ENCODE assay signal across 8 cellular contexts in genomic region chr1:25875154-25875855, GRCh38. TPM values are rescaled to one million over a fixed set of nuclear protein-coding genes. Genes with fewer than 3 reads are reported as not detected.
A peak's percentile ranks its signal among the peaks of the same experiment; 100 is the strongest.
DNase-seq lines count a peak whose midpoint lies in the region; ATAC-seq and TF ChIP-seq lines count a peak whose summit lies in the region.

Gene PAQR7 (minus strand): TSS chr1:25875708. CDS start chr1:25863839, 11,869 bp downstream.

- H3K4me1 Mint-ChIP-seq in activated T-helper 17 cell treated with anti-CD3 and anti-CD28 coated beads, Interleukin-2, amount 50 U/mL, for 72 hours = no peaks in the 10 kb centered on the region
- H3K4me1 Mint-ChIP-seq in naive B cell = peaks cover 16 to 29% (median 25%) of the 10 kb centered on the region in 3 donors

- H3K27ac Mint-ChIP-seq in activated T-helper 17 cell treated with anti-CD3 and anti-CD28 coated beads, Interleukin-2, amount 50 U/mL, for 72 hours = peak within 1 kb of the TSS; percentile 84
- peak within 1 kb of the TSS in 5 of 6 donors; percentile 25 to 59 (median 43) for H3K27ac Mint-ChIP-seq in naive B cell

- H2AFZ ChIP-seq in OCI-LY7 (ENCODE audit: low read length) = peak within 1 kb of the TSS; percentile 65; the same call in 1 of the 2 replicates
- H2AFZ ChIP-seq in fibroblast of lung (ENCODE audit: low read length) = peak within 1 kb of the TSS; percentile 40

- no peaks in the 10 kb centered on the region for H3K27me3 Mint-ChIP-seq in activated T-helper 17 cell treated with anti-CD3 and anti-CD28 coated beads, Interleukin-2, amount 50 U/mL, for 72 hours
- H3K27me3 Mint-ChIP-seq in naive B cell = no peaks in the 10 kb centered on the region

- H3K36me3 ChIP-seq in OCI-LY7 (ENCODE audit: insufficient read depth, low read length) (no peaks in the 10 kb centered on the region), fibroblast of lung (ENCODE audit: control insufficient read depth, insufficient read depth, low read length) (peaks cover 4% of the 10 kb centered on the region)

- no peaks in the 10 kb centered on the region for H3K36me3 Mint-ChIP-seq in activated T-helper 17 cell treated with anti-CD3 and anti-CD28 coated beads, Interleukin-2, amount 50 U/mL, for 72 hours (ENCODE audit: low read depth)
- H3K36me3 Mint-ChIP-seq in naive B cell = no peaks in the 10 kb centered on the region

- ATAC-seq in HG03342 (IDR thresholded peaks at IDR 0.05; ENCODE audit: unreplicated experiment) (peak; percentile 56), naive B cell (ENCODE audit: low read depth in 2 of 2) (peak; percentile 84 to 85), HG03457 (IDR thresholded peaks at IDR 0.05; ENCODE audit: unreplicated experiment) (no peak)
- peak; percentile 89 for ATAC-seq in activated T-helper 17 cell treated with anti-CD3 and anti-CD28 coated beads, Interleukin-2, amount 50 U/mL, for 72 hours (replicated peaks)

- TF ChIP-seq CTCF in GM12873 (IDR thresholded peaks at IDR 0.05; ENCODE audit: insufficient read depth, low read depth, low read length, missing control alignments) = peak; percentile 6
- TF ChIP-seq CTCF in OCI-LY7 (conservative IDR thresholded peaks at IDR 0.05; ENCODE audit: low read length) = no peak
- TF ChIP-seq CTCF in fibroblast of lung (conservative IDR thresholded peaks at IDR 0.05 in 1 of 2, IDR thresholded peaks at IDR 0.05 in 1 of 2; ENCODE audit: low read depth in 1 of 2, low read length in 2 of 2) = peak in 1 of 2 donors; percentile 12

- H3K27me3 ChIP-seq in fibroblast of lung (ENCODE audit: control insufficient read depth, insufficient read depth, low read length) = no peaks in the 10 kb centered on the region

- H3K9me3 ChIP-seq in OCI-LY7 (ENCODE audit: low read length) (no peaks in the 10 kb centered on the region), fibroblast of lung (ENCODE audit: control insufficient read depth, insufficient read depth, low read depth, low read length) (no peaks in the 10 kb centered on the region)

- H3K79me2 ChIP-seq in OCI-LY7 (ENCODE audit: insufficient read depth, low read depth, low read length) = no peaks in the 10 kb centered on the region
- H3K79me2 ChIP-seq in fibroblast of lung (ENCODE audit: control insufficient read depth, insufficient read depth, low read length) = no peaks in the 10 kb centered on the region

- H3K4me3 ChIP-seq in OCI-LY7 (ENCODE audit: low read depth, low read length, poor library complexity, severe bottlenecking) = peak within 1 kb of the TSS; percentile 54
- H3K4me3 ChIP-seq in fibroblast of lung (replicated peaks in 1 of 4; ENCODE audit: control extremely low read depth in 1 of 4, insufficient read depth in 1 of 4, low read depth in 3 of 4, low read length in 4 of 4) = peak within 1 kb of the TSS; percentile 56 to 72 (median 69)

- intact Hi-C loops in OCI-LY7 (cut with micrococcal nuclease; ENCODE audit: unreplicated experiment) = no loop called here

- DNase-seq in OCI-LY7 (ENCODE audit: low spot score) = peak; percentile 46
- DNase-seq in fibroblast of lung (ENCODE audit: low read depth in 2 of 2) = peak; percentile 71 to 85
- peak; percentile 60 for DNase-seq in naive B cell
- peak; percentile 38 to 65 (median 54) for DNase-seq in stimulated activated naive CD4-positive, alpha-beta T cell (lab: John Stamatoyannopoulos, UW)

- H3K9me3 Mint-ChIP-seq in activated T-helper 17 cell treated with anti-CD3 and anti-CD28 coated beads, Interleukin-2, amount 50 U/mL, for 72 hours = no peaks in the 10 kb centered on the region
- no peaks in the 10 kb centered on the region for H3K9me3 Mint-ChIP-seq in naive B cell

- no peak within 1 kb of the TSS for H3K27ac ChIP-seq in OCI-LY7 (ENCODE audit: low read depth, low read length, poor library complexity, severe bottlenecking)
- H3K27ac ChIP-seq in fibroblast of lung (ENCODE audit: insufficient read depth, low read length) = peak within 1 kb of the TSS; percentile 23

- H4K20me1 ChIP-seq in OCI-LY7 (ENCODE audit: insufficient read depth, low read length) (no peaks in the 10 kb centered on the region), fibroblast of lung (ENCODE audit: control insufficient read depth, extremely low read depth, insufficient read depth, low read length) (no peaks in the 10 kb centered on the region)

- H3K4me3 Mint-ChIP-seq in activated T-helper 17 cell treated with anti-CD3 and anti-CD28 coated beads, Interleukin-2, amount 50 U/mL, for 72 hours = peak within 1 kb of the TSS; percentile 90
- peak within 1 kb of the TSS; percentile 74 to 93 (median 88) for H3K4me3 Mint-ChIP-seq in naive B cell

- peak within 1 kb of the TSS; percentile 55 for H3K9ac ChIP-seq in fibroblast of lung (ENCODE audit: insufficient read depth, low read length)

- POLR2A ChIA-PET in OCI-LY7 (lab: Charles Lee) = interaction anchor here (0.5 to 1.7 kb wide), 2 partner anchors 30 to 92 kb away, joined by 3 to 4 read pairs; no protein-coding TSS in a partner anchor

- H3K4me1 ChIP-seq in OCI-LY7 (ENCODE audit: insufficient read depth, low read length, poor library complexity, severe bottlenecking) (peaks cover 45% of the 10 kb centered on the region), fibroblast of lung (ENCODE audit: control insufficient read depth, extremely low read depth, insufficient read depth, low read length) (peaks cover 23% of the 10 kb centered on the region)

- H3K4me2 ChIP-seq in OCI-LY7 (ENCODE audit: low read length) (peak within 1 kb of the TSS; percentile 74), fibroblast of lung (ENCODE audit: extremely low read depth, insufficient read depth, low read length) (peak within 1 kb of the TSS; percentile 90)

- CTCF ChIA-PET in OCI-LY7 (lab: Charles Lee; ENCODE audit: unreplicated experiment) = no interaction called here

- no TSS peak for BruUV-seq in OCI-LY7 (replicated peaks; lab: Mats Ljungman, UMichigan)

- no peaks in the 10 kb centered on the region for H3K9me2 ChIP-seq in OCI-LY7 (ENCODE audit: insufficient read depth, low read length)

RNA-seq across cellular contexts. Expression of gene PAQR7, which starts in this region (rescaled TPM):
- 0.22 and 0.28 TPM in 2 replicates for total RNA-seq in OCI-LY7 (2014; rRNA removed; shearing (Covaris generic))
- total RNA-seq in OCI-LY7 (2022) (1.3 and 1.8 TPM in 2 replicates), fibroblast of lung (11.6 and 15.9 TPM in 2 replicates)
- 1 to 10 TPM; 5.7 to 7.2 TPM for total RNA-seq in activated T-helper 17 cell treated with anti-CD3 and anti-CD28 coated beads, Interleukin-2, amount 50 U/mL, for 72 hours
- polyA plus RNA-seq in fibroblast of lung (7.4 and 12.8 TPM in 2 replicates), naive B cell (ENCODE audit: low read depth in 6 of 6) (under 1 TPM in 4 of 6 donors, not detected in 2; 0.08 to 0.24 (median 0.12) TPM)
- polyA plus RNA-seq in fibroblast of lung (2012) = 10.9 and 17.6 TPM in 2 replicates
- polyA minus RNA-seq in fibroblast of lung (ENCODE audit: low replicate concordance) = 33.2 and 49.1 TPM in 2 replicates

Comparison
In these comparisons a context has a peak if more than half of its experiments do, and no peak if none do; other contexts are left out.
1. RNA of gene PAQR7 (polyA plus RNA-seq): 7.4 to 17.6 TPM in fibroblast of lung; 0.08 to 0.24 TPM in naive B cell; every median in the first group is over 4 times any median in the second.
2. Peak in DNase-seq and ATAC-seq in naive B cell; RNA of the gene not detected or under 1 TPM.
3. Peak in every context shown above with its lines, with median percentiles within 50 percentile points of each other: DNase-seq.